9 cellular contexts compared by ENCODE assay signal in the genomic region with DNA sequence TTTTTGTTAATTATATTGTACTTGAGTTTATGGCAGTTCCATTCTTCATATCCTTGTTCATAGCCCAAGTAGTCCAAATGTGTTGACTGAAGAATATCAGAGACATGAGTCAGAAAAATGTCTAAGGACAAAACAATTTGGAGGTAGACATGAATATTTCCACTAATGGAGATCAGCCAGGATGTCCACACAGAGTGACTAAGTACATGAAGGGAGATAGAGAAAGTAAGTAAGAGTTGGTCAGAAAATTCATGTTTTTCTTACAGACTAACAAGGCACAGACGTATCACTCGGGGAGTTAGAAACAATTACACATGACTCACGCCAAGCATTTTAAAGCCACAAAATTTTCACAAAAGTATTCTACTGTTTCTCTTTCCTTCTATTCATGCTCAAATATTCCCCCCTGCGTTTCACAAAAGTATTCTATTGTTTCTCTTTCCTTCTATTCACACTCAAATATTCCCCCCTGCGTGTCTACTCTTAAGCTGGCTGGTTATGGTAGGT.
DNase-seq lines count a peak whose midpoint lies in the region; ATAC-seq, FAIRE-seq and TF ChIP-seq lines count a peak whose summit lies in the region.
"Had no signal": no experiment of that assay in that cellular context is flagged by ENCODE, and none has a peak within 500 bp of the region (broad histone marks: within the 10 kb centered on the region; RNA-seq: fewer than 3 reads in every experiment).

No MANE protein-coding gene starts in this region.

- no peak; a peak in 1 of 5 replicates for TF ChIP-seq EP300 in A549 (IDR thresholded peaks at IDR 0.05)

- CTCF ChIA-PET in A549 (lab: Yijun Ruan, JAX): no interaction called here

- H3K4me1 ChIP-seq in A549 (peaks cover 15% of the 10 kb centered on the region), keratinocyte (ENCODE audit: control insufficient read depth, extremely low read depth, insufficient read depth, low read length) (peaks cover 22% of the 10 kb centered on the region)

- DNase-seq in A549 (ENCODE audit: low read depth in 1 of 2, low spot score in 1 of 2) (peak; percentile 9 to 59), HTR-8/SVneo (ENCODE audit: insufficient read length, low spot score) (peak; percentile 62), brain pericyte (ENCODE audit: low read depth, low spot score) (peak; percentile 51), keratinocyte (ENCODE audit: low read depth, low spot score) (peak; percentile 73), retina (no peak), NCI-H2227 treated with DMSO at 0.1 percent for 48 hours (lab: John Stamatoyannopoulos, UW) (no peak), head of caudate nucleus (no peak)
- DNase-seq: caudate nucleus had no signal

- peak overlapping the region; percentile 58 for H3K4me2 ChIP-seq in A549
- H3K4me2 ChIP-seq in keratinocyte (ENCODE audit: control insufficient read depth, extremely low read depth, insufficient read depth, low read depth, low read length): peak overlapping the region; percentile 78

- peak overlapping the region; percentile 24 for H3K9ac ChIP-seq in keratinocyte (ENCODE audit: control insufficient read depth, extremely low read depth, insufficient read depth, low read length)

- no peaks in the 10 kb centered on the region for H3K36me3 ChIP-seq in keratinocyte (ENCODE audit: control insufficient read depth in 2 of 2, extremely low read depth in 1 of 2, insufficient read depth in 2 of 2, low read length in 2 of 2)

- H3K27me3 ChIP-seq in keratinocyte (ENCODE audit: control insufficient read depth, extremely low read depth, insufficient read depth, low read length): no peaks in the 10 kb centered on the region

- no peak for TF ChIP-seq RAD21 in A549 (conservative IDR thresholded peaks at IDR 0.05 in 1 of 2, IDR thresholded peaks at IDR 0.05 in 1 of 2)

- H3K9me1 ChIP-seq in keratinocyte (ENCODE audit: control insufficient read depth, extremely low read depth, insufficient read depth, low read length): no peaks in the 10 kb centered on the region

- no peaks in the 10 kb centered on the region for H3K79me2 ChIP-seq in keratinocyte (ENCODE audit: control insufficient read depth, insufficient read depth, low read length)

- H3K4me3 ChIP-seq in A549 (peak overlapping the region; percentile 2; the same call in 1 of the 3 replicates), keratinocyte (ENCODE audit: control insufficient read depth in 2 of 3, extremely low read depth in 1 of 3, insufficient read depth in 2 of 3, low read depth in 1 of 3, low read length in 3 of 3) (peak overlapping the region in 2 of 3 experiments; percentile 46 to 60)

- ATAC-seq in A549: peak; percentile 85 to 87
- no peak for ATAC-seq in GM18873 (IDR thresholded peaks at IDR 0.05; ENCODE audit: low FRiP score, unreplicated experiment)

- no peak for TF ChIP-seq POLR2A in A549 (IDR thresholded peaks at IDR 0.05; ENCODE audit: low read length)

- peak overlapping the region; percentile 73 for H2AFZ ChIP-seq in keratinocyte (ENCODE audit: control insufficient read depth, low read length)

- POLR2A ChIA-PET in A549 (lab: Yijun Ruan, JAX): no interaction called here

- intact Hi-C loops in head of caudate nucleus (cut with DNase I): no loop called here

- H3K9me3 ChIP-seq in A549: no peaks in the 10 kb centered on the region
- H3K9me3 ChIP-seq in keratinocyte (ENCODE audit: control insufficient read depth, low read depth, low read length): no peaks in the 10 kb centered on the region

- TF ChIP-seq CTCF in A549 (IDR thresholded peaks at IDR 0.05): no peak
- no peak for TF ChIP-seq CTCF in keratinocyte (optimal IDR thresholded peaks at IDR 0.05 in 1 of 3, IDR thresholded peaks at IDR 0.05 in 1 of 3, conservative IDR thresholded peaks at IDR 0.05 in 1 of 3; ENCODE audit: extremely low read depth in 1 of 3, insufficient read depth in 2 of 3, low read length in 3 of 3)

- 2% methylated on average over 5 of the region's 5 CpGs for WGBS in A549 (ENCODE audit: missing lambda C conversion rate)

- H3K27ac ChIP-seq in A549: peak overlapping the region; percentile 40 to 76
- H3K27ac ChIP-seq in keratinocyte (ENCODE audit: control insufficient read depth, insufficient read depth, low read length): peak overlapping the region; percentile 83

- dilution Hi-C loops in keratinocyte (cut with MboI; ENCODE audit: extremely low pct_ligation_motif_present, low sequenced_read_pairs): no loop called here

- no peaks in the 10 kb centered on the region for H4K20me1 ChIP-seq in keratinocyte (ENCODE audit: control insufficient read depth, extremely low read depth, insufficient read depth, low read length)

- FAIRE-seq in A549 (lab: Jason Lieb, UNC) (peak; percentile 56), HTR-8/SVneo (lab: Jason Lieb, UNC) (peak; percentile 81), keratinocyte (lab: Jason Lieb, UNC) (peak; percentile 79)

TF ChIP-seq in A549, 52 proteins besides CTCF, POLR2A, EP300 and RAD21:
- TF ChIP-seq JUN (IDR thresholded peaks at IDR 0.05) (0 out of 5 replicates have a peak, but pooled peaks of 1 of the 2 experiments have one; percentile 26), CEBPB (IDR thresholded peaks at IDR 0.05) (peak in 1 of 2 experiments; percentile 21; a peak in 1 of 4 replicates), HMGXB4 (CRISPR knock-in tag; IDR thresholded peaks at IDR 0.05; ENCODE audit: borderline replicate concordance) (no peak), JUNB (IDR thresholded peaks at IDR 0.05) (peak; percentile 82), FOSL2 (IDR thresholded peaks at IDR 0.05) (peak; percentile 79), FOSL2 (CRISPR knock-in tag; IDR thresholded peaks at IDR 0.05) (peak; percentile 78)
TF ChIP-seq in A549: peak in this region for 4.

Comparison
In these comparisons a context has a peak if more than half of its experiments do, and no peak if none do; other contexts are left out.
1. DNase-seq: peak in A549 (2 of 2), HTR-8/SVneo (single experiment), brain pericyte (single experiment) and keratinocyte (single experiment); none in retina (single experiment), NCI-H2227 treated with DMSO at 0.1 percent for 48 hours (single experiment) and head of caudate nucleus (0 of 42).